16 cellular contexts compared by ENCODE assay signal in the genomic region with DNA sequence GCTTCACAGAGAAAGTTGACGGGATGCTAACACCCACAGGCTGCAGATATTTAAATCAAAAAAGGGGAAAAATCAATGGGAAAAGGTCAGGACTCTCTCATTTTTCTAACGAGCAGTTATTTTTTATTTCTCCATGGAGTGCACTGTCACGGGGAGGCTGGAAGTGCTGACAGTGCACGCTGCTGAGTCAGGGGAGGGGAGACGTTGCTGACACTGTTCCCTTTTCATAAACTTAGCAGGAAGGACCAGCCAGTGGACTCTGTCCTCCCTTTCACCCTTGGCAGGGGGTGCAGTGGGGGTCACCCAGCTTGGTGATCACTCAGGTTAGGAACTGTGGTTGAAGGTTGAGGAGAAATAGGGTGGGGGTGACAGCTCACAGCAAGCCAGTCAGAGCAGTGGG.
DNase-seq lines count a peak whose midpoint lies in the region; ATAC-seq and TF ChIP-seq lines count a peak whose summit lies in the region.
"Had no signal": no experiment of that assay in that cellular context is flagged by ENCODE, and none has a peak within 500 bp of the region (broad histone marks: within the 10 kb centered on the region; RNA-seq: fewer than 3 reads in every experiment).

No MANE protein-coding gene starts in this region.

- H3K4ac ChIP-seq in IMR-90 (ENCODE audit: low read depth, low read length) (no peak overlapping the region), trophoblast cell (ENCODE audit: low read depth, low read length) (no peak overlapping the region)

- no peak overlapping the region for H2BK12ac ChIP-seq in trophoblast cell (ENCODE audit: low read length)

- TF ChIP-seq CTCF in IMR-90 (conservative IDR thresholded peaks at IDR 0.05; ENCODE audit: low read depth, low read length) (no peak), coronary artery (IDR thresholded peaks at IDR 0.05) (no peak)

- H2BK20ac ChIP-seq in IMR-90 (ENCODE audit: low read depth, low read length): no peak overlapping the region; the same call in 1 of the 2 replicates

- H3K9me3 ChIP-seq in IMR-90 (ENCODE audit: control insufficient read depth, insufficient read depth, low read length) (no peaks in the 10 kb centered on the region), trophoblast cell (ENCODE audit: insufficient read depth, low read depth, low read length) (peaks cover 2% of the 10 kb centered on the region)
- H3K9me3 ChIP-seq: SK-N-SH had no signal

- no TSS peak for BruUV-seq in IMR-90 (replicated peaks; lab: Mats Ljungman, UMichigan)

- H3K27ac ChIP-seq in IMR-90 (ENCODE audit: insufficient read depth, low read length) (no peak overlapping the region), trophoblast cell (ENCODE audit: low read depth, low read length) (no peak overlapping the region), coronary artery (no peak overlapping the region)

- no CpG with 5 or more reads among the region's 5 CpGs for WGBS in IMR-90 (ENCODE audit: extremely low coverage in 2 of 2, insufficient read length in 1 of 2), 2 experiments
- no CpG with 5 or more reads among the region's 5 CpGs for WGBS in trophoblast cell (ENCODE audit: extremely low coverage, insufficient coverage, insufficient read length)

- in situ Hi-C loops in IMR-90 (cut with MboI; ENCODE audit: low sequenced_read_pairs): no loop called here

- peaks cover 3% of the 10 kb centered on the region; the same call in 1 of the 2 replicates for H3K4me1 ChIP-seq in IMR-90 (ENCODE audit: control insufficient read depth, insufficient read depth, low read length)
- peaks cover 0 to 2% of the 10 kb centered on the region in 2 experiments for H3K4me1 ChIP-seq in trophoblast cell (ENCODE audit: control insufficient read depth in 1 of 2, insufficient read depth in 2 of 2, low read length in 2 of 2)

- H2BK120ac ChIP-seq in IMR-90 (ENCODE audit: low read depth, low read length) (peak overlapping the region; percentile 38; the same call in 1 of the 2 replicates), trophoblast cell (ENCODE audit: insufficient read depth, low read length, poor library complexity) (no peak overlapping the region)

- ATAC-seq in IMR-90 (ENCODE audit: low read depth): peak; percentile 64
- ATAC-seq in HG03378 (IDR thresholded peaks at IDR 0.05; ENCODE audit: unreplicated experiment): no peak
- ATAC-seq: WTC11 had no signal

- H3K23ac ChIP-seq in IMR-90 (ENCODE audit: low read depth, low read length) (no peak overlapping the region), trophoblast cell (ENCODE audit: low read length) (no peak overlapping the region)

- intact Hi-C loops in IMR-90 (cut with micrococcal nuclease): no loop called here

- H3K27me3 ChIP-seq in IMR-90 (ENCODE audit: control insufficient read depth, insufficient read depth, low read length): no peaks in the 10 kb centered on the region
- no peaks in the 10 kb centered on the region for H3K27me3 ChIP-seq in trophoblast cell (ENCODE audit: insufficient read depth, low read length)

- H3K4me3 ChIP-seq in IMR-90 (ENCODE audit: insufficient read depth, low read depth, low read length) (no peak overlapping the region), trophoblast cell (ENCODE audit: low read depth, low read length) (no peak overlapping the region), coronary artery (no peak overlapping the region)

- no peak overlapping the region for H2AK9ac ChIP-seq in IMR-90 (replicated peaks; ENCODE audit: low read depth, low read length, poor library complexity)

- H3K14ac ChIP-seq in IMR-90 (replicated peaks; ENCODE audit: low read depth, low read length) (no peak overlapping the region), trophoblast cell (ENCODE audit: low read length) (no peak overlapping the region)

- H4K5ac ChIP-seq in IMR-90 (ENCODE audit: low read depth, low read length): no peak overlapping the region

- H4K91ac ChIP-seq in IMR-90 (ENCODE audit: insufficient read depth, low read depth, low read length) (no peak overlapping the region), trophoblast cell (ENCODE audit: low read depth, low read length) (peak overlapping the region; percentile 2)

- no peaks in the 10 kb centered on the region for H3K36me3 ChIP-seq in IMR-90 (ENCODE audit: control insufficient read depth, insufficient read depth, low read length)
- no peaks in the 10 kb centered on the region for H3K36me3 ChIP-seq in trophoblast cell (ENCODE audit: control insufficient read depth in 1 of 2, insufficient read depth in 2 of 2, low read length in 2 of 2)

- no peak overlapping the region for H3K4me2 ChIP-seq in IMR-90 (ENCODE audit: low read depth, low read length)
- no peak overlapping the region for H3K4me2 ChIP-seq in trophoblast cell (ENCODE audit: low read length)
- H3K4me2 ChIP-seq: SK-N-SH had no signal

- H2BK5ac ChIP-seq in IMR-90 (ENCODE audit: low read depth, low read length, poor library complexity, severe bottlenecking): no peak overlapping the region
- no peak overlapping the region for H2BK5ac ChIP-seq in trophoblast cell (ENCODE audit: low read depth, low read length, poor library complexity)

- CTCF ChIA-PET in IMR-90 (lab: Yijun Ruan, JAX): no interaction called here

- H3K79me2 ChIP-seq in trophoblast cell (ENCODE audit: control insufficient read depth, insufficient read depth, low read length, poor library complexity): no peaks in the 10 kb centered on the region

- H2AFZ ChIP-seq in IMR-90 (replicated peaks; ENCODE audit: low read length, poor library complexity): peak overlapping the region; percentile 51
- H2AFZ ChIP-seq in trophoblast cell (ENCODE audit: insufficient read depth, low read length, poor library complexity): no peak overlapping the region

- H4K20me1 ChIP-seq in IMR-90 (ENCODE audit: insufficient read depth, low read length): no peaks in the 10 kb centered on the region

- DNase-seq in IMR-90 (no peak), UCSD-AML1 (lab: John Stamatoyannopoulos, UW; ENCODE audit: unreplicated experiment) (peak; percentile 39), iris pigment epithelial cell (ENCODE audit: low read depth) (peak; percentile 29), trophoblast cell (no peak), pons (ENCODE audit: low spot score) (no peak), D341Med (ENCODE audit: low spot score) (no peak), coronary artery (ENCODE audit: low spot score) (no peak)
- DNase-seq: activated naive CD4-positive, alpha-beta T cell treated with anti-CD3 and anti-CD28 coated beads, Interleukin-2, amount 10 ng/mL, durations not matched to agents 7 days and 5 days; endodermal cell; HCEC 1CT; NCI-H1105 treated with DMSO at 0.1 percent for 48 hours; NCI-H446 treated with DMSO at 0.1 percent for 48 hours; SK-N-SH; stimulated activated CD4-positive, alpha-beta T cell treated with anti-CD3 and anti-CD28 coated beads, Interleukin-15, amount 100 ng/mL, for 24 hours had no signal

- dilution Hi-C loops in IMR-90 (cut with HindIII; ENCODE audit: low sequenced_read_pairs, unreplicated experiment): no loop called here

- POLR2A ChIA-PET in IMR-90 (lab: Charles Lee; ENCODE audit: unreplicated experiment): no interaction called here

- no peak overlapping the region; a peak in 1 of 4 replicates for H4K8ac ChIP-seq in IMR-90 (ENCODE audit: low read depth in 2 of 2, low read length in 2 of 2)
- no peak overlapping the region for H4K8ac ChIP-seq in trophoblast cell (ENCODE audit: low read depth, low read length)

- no peak overlapping the region for H3K56ac ChIP-seq in IMR-90 (ENCODE audit: extremely low read depth, insufficient read depth, low read length)

- no peak overlapping the region for H3K9ac ChIP-seq in IMR-90 (ENCODE audit: low read depth, low read length)
- no peak overlapping the region for H3K9ac ChIP-seq in trophoblast cell (ENCODE audit: low read length)
- H3K9ac ChIP-seq: SK-N-SH had no signal

- H2BK15ac ChIP-seq in IMR-90 (ENCODE audit: low read depth, low read length): no peak overlapping the region

- TF ChIP-seq RAD21 in IMR-90 (IDR thresholded peaks at IDR 0.05; ENCODE audit: low read length): no peak

- no peak for TF ChIP-seq POLR2A in IMR-90 (IDR thresholded peaks at IDR 0.05; ENCODE audit: low read depth, low read length)

- H4K12ac ChIP-seq in trophoblast cell (ENCODE audit: low read depth, low read length): no peak overlapping the region

- H3K79me1 ChIP-seq in IMR-90 (ENCODE audit: low read depth in 1 of 2, low read length in 2 of 2): no peaks in the 10 kb centered on the region
- peaks cover 2% of the 10 kb centered on the region for H3K79me1 ChIP-seq in trophoblast cell (ENCODE audit: low read length)

- H3K18ac ChIP-seq in IMR-90 (ENCODE audit: low read depth, low read length) (no peak overlapping the region), trophoblast cell (ENCODE audit: low read length) (no peak overlapping the region)

- peak overlapping the region; percentile 38; the same call in 1 of the 2 replicates for H2AK5ac ChIP-seq in IMR-90 (ENCODE audit: low read depth, low read length)
- no peak overlapping the region for H2AK5ac ChIP-seq in trophoblast cell (ENCODE audit: low read length)

- no peaks in the 10 kb centered on the region; the same call in 1 of the 2 replicates for H3K9me1 ChIP-seq in IMR-90 (ENCODE audit: insufficient read depth, low read length)

TF ChIP-seq in IMR-90, 13 proteins besides CTCF, POLR2A, EP300 and RAD21:
- TF ChIP-seq MAFK (IDR thresholded peaks at IDR 0.05; ENCODE audit: low read depth, low read length): peak; percentile 74
- TF ChIP-seq, protein P1, sequence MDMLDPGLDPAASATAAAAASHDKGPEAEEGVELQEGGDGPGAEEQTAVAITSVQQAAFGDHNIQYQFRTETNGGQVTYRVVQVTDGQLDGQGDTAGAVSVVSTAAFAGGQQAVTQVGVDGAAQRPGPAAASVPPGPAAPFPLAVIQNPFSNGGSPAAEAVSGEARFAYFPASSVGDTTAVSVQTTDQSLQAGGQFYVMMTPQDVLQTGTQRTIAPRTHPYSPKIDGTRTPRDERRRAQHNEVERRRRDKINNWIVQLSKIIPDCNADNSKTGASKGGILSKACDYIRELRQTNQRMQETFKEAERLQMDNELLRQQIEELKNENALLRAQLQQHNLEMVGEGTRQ (IDR thresholded peaks at IDR 0.05; ENCODE audit: low read depth, low read length): no peak

Comparison
In these comparisons a context has a peak if more than half of its experiments do, and no peak if none do; other contexts are left out.
1. DNase-seq: peak in UCSD-AML1 (single experiment) and iris pigment epithelial cell (single experiment); none in IMR-90 (single experiment), trophoblast cell (0 of 2), pons (single experiment), D341Med (single experiment) and coronary artery (single experiment).